In the genomic region with DNA sequence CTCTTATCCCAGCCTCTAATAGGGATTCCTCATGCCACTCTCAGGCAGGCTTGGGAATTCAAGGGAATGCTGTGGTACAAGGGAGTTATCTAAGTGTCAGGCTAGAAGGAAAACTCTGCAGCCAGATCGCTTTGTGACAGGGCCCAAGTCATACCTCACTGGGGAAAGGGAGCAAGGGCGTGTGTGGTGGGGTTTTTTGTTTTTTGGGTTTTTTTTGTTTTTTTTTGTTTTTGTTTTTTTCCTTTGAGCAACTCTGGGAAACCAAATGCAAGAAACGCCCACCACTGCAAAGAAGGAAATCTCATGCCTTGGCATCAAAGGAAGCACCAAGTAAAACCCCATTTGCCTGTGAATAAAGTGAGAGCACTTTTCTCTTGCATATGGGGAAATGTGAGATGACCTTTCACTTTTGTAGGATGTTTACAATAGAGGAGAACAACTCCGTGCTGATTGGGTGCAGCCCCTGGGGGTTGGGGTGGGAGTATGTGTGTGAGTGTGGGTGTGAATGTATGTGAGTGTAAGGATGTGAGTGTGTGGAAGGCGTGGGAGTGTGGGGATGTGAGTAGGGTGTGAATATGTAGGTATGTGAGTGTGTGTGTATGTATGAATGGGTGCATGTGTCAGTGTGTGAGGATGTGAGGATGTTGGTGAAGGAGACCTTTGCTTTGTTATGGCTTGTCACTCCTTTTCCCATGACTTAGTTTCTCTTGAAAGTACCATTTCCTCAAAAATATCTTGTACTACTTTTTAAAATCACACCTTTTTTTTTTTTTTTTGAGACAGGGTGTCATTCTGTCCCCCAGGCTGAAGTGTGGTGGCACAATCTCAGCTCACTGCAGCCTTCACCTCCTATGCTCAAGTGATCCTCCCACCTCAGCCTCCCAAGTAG, we compare ENCODE assay signal across 1 cellular context.
TF ChIP-seq lines count a peak whose summit lies in the region.

No MANE protein-coding gene starts in this region.

TF ChIP-seq in SK-N-SH, 30 proteins besides CTCF, POLR2A, EP300 and RAD21 (continued from another document):
- TF ChIP-seq MXI1 (IDR thresholded peaks at IDR 0.05; ENCODE audit: low read depth, low read length) (no peak), CHD2 (IDR thresholded peaks at IDR 0.05; ENCODE audit: low read length, partially characterized antibody) (no peak), GABPA (IDR thresholded peaks at IDR 0.05; ENCODE audit: low read depth) (no peak), USF1 (IDR thresholded peaks at IDR 0.05; ENCODE audit: borderline replicate concordance, low read depth) (no peak), FOXJ3 (CRISPR knock-in tag; IDR thresholded peaks at IDR 0.05) (no peak), REST (IDR thresholded peaks at IDR 0.05; ENCODE audit: low read depth, low read length) (no peak), EZH2phosphoT487 (IDR thresholded peaks at IDR 0.05; ENCODE audit: borderline replicate concordance, low read depth) (no peak)
- TF ChIP-seq, protein P1, sequence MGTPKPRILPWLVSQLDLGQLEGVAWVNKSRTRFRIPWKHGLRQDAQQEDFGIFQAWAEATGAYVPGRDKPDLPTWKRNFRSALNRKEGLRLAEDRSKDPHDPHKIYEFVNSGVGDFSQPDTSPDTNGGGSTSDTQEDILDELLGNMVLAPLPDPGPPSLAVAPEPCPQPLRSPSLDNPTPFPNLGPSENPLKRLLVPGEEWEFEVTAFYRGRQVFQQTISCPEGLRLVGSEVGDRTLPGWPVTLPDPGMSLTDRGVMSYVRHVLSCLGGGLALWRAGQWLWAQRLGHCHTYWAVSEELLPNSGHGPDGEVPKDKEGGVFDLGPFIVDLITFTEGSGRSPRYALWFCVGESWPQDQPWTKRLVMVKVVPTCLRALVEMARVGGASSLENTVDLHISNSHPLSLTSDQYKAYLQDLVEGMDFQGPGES (IDR thresholded peaks at IDR 0.05; ENCODE audit: low read depth, low read length), result no peak
TF ChIP-seq in SK-N-SH: peak in this region for 0.
